9 cellular contexts compared by ENCODE assay signal in genomic region chr9:4796988-4797956, GRCh38. TPM values are rescaled to one million over a fixed set of nuclear protein-coding genes. Genes with fewer than 3 reads are reported as not detected.
DNase-seq lines count a peak whose midpoint lies in the region; ATAC-seq, FAIRE-seq and TF ChIP-seq lines count a peak whose summit lies in the region.
"Had no signal": no experiment of that assay in that cellular context is flagged by ENCODE, and none has a peak within 500 bp of the region (broad histone marks: within the 10 kb centered on the region; RNA-seq: fewer than 3 reads in every experiment).

No MANE protein-coding gene starts in this region.

- TF ChIP-seq POLR2A in GM12891 (IDR thresholded peaks at IDR 0.05; ENCODE audit: low read depth, low read length) (no peak), H1 (IDR thresholded peaks at IDR 0.05; ENCODE audit: control extremely low read depth in 1 of 2, low read depth in 2 of 2, low read length in 2 of 2) (no peak)

- peaks cover 5% of the 10 kb centered on the region; the same call in 1 of the 2 replicates for H3K23me2 ChIP-seq in H1 (ENCODE audit: low read depth, low read length)

- H4K20me1 ChIP-seq in H1 (replicated peaks in 1 of 2; ENCODE audit: control insufficient read depth in 1 of 2, insufficient read depth in 2 of 2, low read length in 2 of 2) (peaks cover 4 to 17% of the 10 kb centered on the region in 2 experiments), neural progenitor cell (ENCODE audit: low read depth) (peaks cover 3% of the 10 kb centered on the region)

- peaks cover 37 to 90% of the 10 kb centered on the region in 2 experiments for H3K79me2 ChIP-seq in H1 (ENCODE audit: control insufficient read depth in 1 of 2, insufficient read depth in 2 of 2, low read length in 2 of 2)
- H3K79me2 ChIP-seq in neural progenitor cell (ENCODE audit: low read depth): peaks cover 89% of the 10 kb centered on the region

- no peak overlapping the region for H3K18ac ChIP-seq in H1 (ENCODE audit: extremely low read depth, low read length)

- DNase-seq in GM12891 (ENCODE audit: insufficient read length, low spot score) (no peak), NT2/D1 (ENCODE audit: low read depth, low spot score) (peak; percentile 20), H1 (ENCODE audit: low read depth in 1 of 2, low spot score in 2 of 2) (no peak), neural progenitor cell (ENCODE audit: low spot score) (peak; percentile 70), NK-92 (lab: John Stamatoyannopoulos, UW; ENCODE audit: unreplicated experiment) (no peak)

- no peak overlapping the region for H2AK5ac ChIP-seq in H1 (ENCODE audit: low read depth, low read length)

- no peak overlapping the region for H3K4ac ChIP-seq in H1 (replicated peaks; ENCODE audit: insufficient read length, low read depth, low read length)

- no peak overlapping the region for H3K27ac Mint-ChIP-seq in neural progenitor cell

- H3K9me3 ChIP-seq in NT2/D1 (ENCODE audit: insufficient read depth, low read length): peaks cover 11% of the 10 kb centered on the region; the same call in 1 of the 2 replicates
- H3K9me3 ChIP-seq in H1 (ENCODE audit: insufficient read depth in 2 of 2, low read depth in 1 of 2, low read length in 1 of 2): no peaks in the 10 kb centered on the region
- no peaks in the 10 kb centered on the region for H3K9me3 ChIP-seq in neural progenitor cell (ENCODE audit: low read depth)
- H3K9me3 ChIP-seq: SJSA1 had no signal

- no peaks in the 10 kb centered on the region for H3K27me3 Mint-ChIP-seq in neural progenitor cell (ENCODE audit: insufficient read depth, low read depth)

- H3K36me3 Mint-ChIP-seq in neural progenitor cell: peaks cover 9% of the 10 kb centered on the region

- FAIRE-seq in GM12891 (lab: Jason Lieb, UNC): peak; percentile 71
- FAIRE-seq in H1 (lab: Jason Lieb, UNC): peak; percentile 68

- H3F3A ChIP-seq in neural progenitor cell (ENCODE audit: low read depth): peaks cover 29% of the 10 kb centered on the region

- H3K27ac ChIP-seq in C4-2B (no peak overlapping the region), H1 (ENCODE audit: low read depth, low read length) (no peak overlapping the region; the same call in 1 of the 2 replicates), neural progenitor cell (peak overlapping the region; percentile 34)
- H3K27ac ChIP-seq: SJSA1 had no signal

- no peak overlapping the region for H4K5ac ChIP-seq in H1 (ENCODE audit: insufficient read length, low read depth, low read length)

- no peak overlapping the region for H2BK15ac ChIP-seq in H1 (ENCODE audit: low read length)

- H3K4me3 ChIP-seq in NT2/D1 (ENCODE audit: insufficient read length, low read depth) (no peak overlapping the region), H1 (ENCODE audit: extremely low read depth in 1 of 4, insufficient read depth in 2 of 4, low read depth in 3 of 4, low read length in 4 of 4) (no peak overlapping the region), neural progenitor cell (no peak overlapping the region)
- H3K4me3 ChIP-seq: SJSA1 had no signal

- TF ChIP-seq RAD21 in H1 (IDR thresholded peaks at IDR 0.05 in 1 of 2, conservative IDR thresholded peaks at IDR 0.05 in 1 of 2; ENCODE audit: low read depth in 2 of 2, low read length in 2 of 2): peak; percentile 51 to 65

- no peak overlapping the region for H3K56ac ChIP-seq in H1 (replicated peaks; ENCODE audit: insufficient read length, low read depth, low read length)

- no peaks in the 10 kb centered on the region for H3K27me3 ChIP-seq in NT2/D1 (ENCODE audit: insufficient read depth, insufficient read length)
- no peaks in the 10 kb centered on the region for H3K27me3 ChIP-seq in H1 (replicated peaks in 1 of 4; ENCODE audit: control insufficient read depth in 3 of 4, extremely low read depth in 1 of 4, insufficient read depth in 3 of 4, low read length in 3 of 4)
- H3K27me3 ChIP-seq in neural progenitor cell: no peaks in the 10 kb centered on the region
- H3K27me3 ChIP-seq: SJSA1 had no signal

- TF ChIP-seq EP300 in H1 (IDR thresholded peaks at IDR 0.05; ENCODE audit: borderline replicate concordance in 1 of 2, low read depth in 2 of 2, low read length in 2 of 2): no peak

- H3K23ac ChIP-seq in H1 (ENCODE audit: insufficient read length): no peak overlapping the region

- peaks cover 4% of the 10 kb centered on the region for H3K36me3 ChIP-seq in NT2/D1 (ENCODE audit: insufficient read depth, insufficient read length, low read length)
- H3K36me3 ChIP-seq in H1 (ENCODE audit: control insufficient read depth in 2 of 4, insufficient read depth in 4 of 4, low read length in 3 of 4): no peaks in the 10 kb centered on the region
- no peaks in the 10 kb centered on the region for H3K36me3 ChIP-seq in neural progenitor cell
- H3K36me3 ChIP-seq: SJSA1 had no signal

- no peak overlapping the region for H3K4me2 ChIP-seq in H1 (ENCODE audit: insufficient read depth in 1 of 2, low read depth in 2 of 2, low read length in 2 of 2)
- peak overlapping the region; percentile 36 for H3K4me2 ChIP-seq in neural progenitor cell

- H4K91ac ChIP-seq in H1 (replicated peaks; ENCODE audit: insufficient read length, low read length): no peak overlapping the region

- H3K9me3 Mint-ChIP-seq in neural progenitor cell: no peaks in the 10 kb centered on the region

- H3K79me1 ChIP-seq in H1 (ENCODE audit: low read depth, low read length): peaks cover 2% of the 10 kb centered on the region

- H3K9ac ChIP-seq in NT2/D1 (ENCODE audit: insufficient read length, low read depth): no peak overlapping the region
- no peak overlapping the region for H3K9ac ChIP-seq in H1 (replicated peaks in 1 of 4; ENCODE audit: extremely low read depth in 1 of 4, low read depth in 3 of 4, low read length in 3 of 4)
- H3K9ac ChIP-seq in neural progenitor cell: no peak overlapping the region

- H2AFZ ChIP-seq in H1 (ENCODE audit: low read length) (no peak overlapping the region), neural progenitor cell (replicated peaks) (peak overlapping the region; percentile 31)

- no peak overlapping the region for H3K14ac ChIP-seq in H1 (ENCODE audit: insufficient read length)

- peaks cover 12% of the 10 kb centered on the region for H3K4me1 Mint-ChIP-seq in neural progenitor cell

- no peak overlapping the region for H2BK20ac ChIP-seq in H1 (ENCODE audit: low read length)

- no peak overlapping the region for H4K8ac ChIP-seq in H1 (ENCODE audit: extremely low read depth, insufficient read depth, low read length)

- POLR2A ChIA-PET in H1 (lab: Charles Lee; ENCODE audit: partially characterized antibody): interaction anchor here (1.0 to 1.6 kb wide), 4 partner anchors 8 to 56 kb away, joined by 3 to 5 read pairs (median 4); partner anchors contain the start of gene AK3

- H2BK120ac ChIP-seq in H1 (replicated peaks; ENCODE audit: low read depth, low read length): no peak overlapping the region

- no peak overlapping the region for H3K4me3 Mint-ChIP-seq in neural progenitor cell

- ATAC-seq in GM19452 (IDR thresholded peaks at IDR 0.05; ENCODE audit: unreplicated experiment) (no peak), GM18907 (IDR thresholded peaks at IDR 0.05; ENCODE audit: unreplicated experiment) (no peak)

- peaks cover 3% of the 10 kb centered on the region for H3K4me1 ChIP-seq in NT2/D1 (ENCODE audit: insufficient read depth, insufficient read length)
- peaks cover 5 to 18% (median 10%) of the 10 kb centered on the region in 4 experiments; a peak in 6 of 7 replicates for H3K4me1 ChIP-seq in H1 (replicated peaks in 1 of 4; ENCODE audit: control insufficient read depth in 3 of 4, insufficient read depth in 4 of 4, low read length in 3 of 4)
- H3K4me1 ChIP-seq in neural progenitor cell: peaks cover 22% of the 10 kb centered on the region

- 87% methylated on average over 6 of the region's 6 CpGs; no CpG with 5 or more reads in 1 of the 2 experiments for WGBS in H1 (ENCODE audit: extremely low coverage in 1 of 2, insufficient coverage in 1 of 2, insufficient read length in 1 of 2, insufficient replicate concordance in 2 of 2, low coverage in 1 of 2, low lambda C conversion rate in 2 of 2, missing lambda C conversion rate in 1 of 2), 2 experiments

- CTCF ChIA-PET in H1 (lab: Charles Lee; ENCODE audit: partially characterized antibody): interaction anchor here (0.6 to 3.9 kb wide), 23 partner anchors 10 to 849 kb away, joined by 3 to 20 read pairs (median 3); no protein-coding TSS in a partner anchor

- no peak overlapping the region for H2BK12ac ChIP-seq in H1 (ENCODE audit: low read depth, low read length)

- no peak overlapping the region for H2BK5ac ChIP-seq in H1 (ENCODE audit: low read depth, low read length)

- peak; percentile 66 for TF ChIP-seq CTCF in C4-2B (conservative IDR thresholded peaks at IDR 0.05)
- TF ChIP-seq CTCF in H1 (IDR thresholded peaks at IDR 0.05; ENCODE audit: control extremely low read depth in 1 of 3, insufficient read depth in 1 of 3, low read depth in 1 of 3, low read length in 3 of 3): peak in 2 of 3 experiments; percentile 69 to 84; a peak in 3 of 4 replicates
- peak; percentile 71 for TF ChIP-seq CTCF in neural progenitor cell (IDR thresholded peaks at IDR 0.05)

TF ChIP-seq in GM12891, 5 proteins besides CTCF, POLR2A, EP300 and RAD21 (continues in another document):
- TF ChIP-seq SPI1 (IDR thresholded peaks at IDR 0.05; ENCODE audit: low read depth, low read length): no peak

TF ChIP-seq in H1, 55 proteins besides CTCF, POLR2A, EP300 and RAD21 (continues in another document):
- no peak for TF ChIP-seq HDAC6 (IDR thresholded peaks at IDR 0.05; ENCODE audit: low read depth, low read length)

RNA-seq across cellular contexts. Expression of gene RCL1, which starts 4.5 kb away (rescaled TPM):
- 15.3 TPM for polyA plus RNA-seq in GM12891 (2012; ENCODE audit: low read depth, missing spikeins)
- total RNA-seq in H1 (2021; fragmentation: NEBNext Ultra II Directional; extraction: Animal tissue kit (Norgen Biotek cat#: 25700)): 29.5 and 29.7 TPM in 2 replicates
- 21.0 and 24.0 TPM in 2 replicates for polyA plus RNA-seq in H1 (2011; rRNA removed)
- polyA plus RNA-seq in H1 (2011; cell fraction: cytosol; rRNA removed): 15.3 TPM
- polyA plus RNA-seq in H1 (2011; cell fraction: nucleus; rRNA removed): 45.5 TPM
- 19.5 to 21.1 TPM (median 20.6 TPM) in 4 replicates for polyA plus RNA-seq in H1 (2012, experiment 1 of 2)
- 11.4 TPM for polyA plus RNA-seq in H1 (2012, experiment 2 of 2)
- polyA plus RNA-seq in H1 (2013, experiment 1 of 2): 24.0 TPM
- 25.5 TPM for polyA plus RNA-seq in H1 (2013, experiment 2 of 2)
- 36.2 and 40.4 TPM in 2 replicates for polyA minus RNA-seq in H1 (2011; rRNA and poly(A)+ RNA removed)
- 14.8 TPM for polyA minus RNA-seq in H1 (2011; cell fraction: cytosol; rRNA and poly(A)+ RNA removed)
- polyA minus RNA-seq in H1 (2011; cell fraction: nucleus; rRNA and poly(A)+ RNA removed): 61.1 TPM
- 17.9 and 19.5 TPM in 2 replicates for total RNA-seq in neural progenitor cell (ENCODE audit: low replicate concordance)

RNA-seq across cellular contexts. Expression of gene AK3, which starts 56.3 kb away (rescaled TPM):
- 32.2 TPM for polyA plus RNA-seq in GM12891 (2012; ENCODE audit: low read depth, missing spikeins)
- total RNA-seq in H1 (2021; fragmentation: NEBNext Ultra II Directional; extraction: Animal tissue kit (Norgen Biotek cat#: 25700)): 23.9 and 30.0 TPM in 2 replicates
- polyA plus RNA-seq in H1 (2011; rRNA removed): 7.8 and 8.9 TPM in 2 replicates
- 15.0 TPM for polyA plus RNA-seq in H1 (2011; cell fraction: cytosol; rRNA removed)
- polyA plus RNA-seq in H1 (2011; cell fraction: nucleus; rRNA removed): 17.1 TPM
- 13.0 to 17.0 TPM (median 14.2 TPM) in 4 replicates for polyA plus RNA-seq in H1 (2012, experiment 1 of 2)
- polyA plus RNA-seq in H1 (2012, experiment 2 of 2): 1.9 TPM
- polyA plus RNA-seq in H1 (2013, experiment 1 of 2): 28.2 TPM
- 26.4 TPM for polyA plus RNA-seq in H1 (2013, experiment 2 of 2)
- 11.4 and 22.6 TPM in 2 replicates for polyA minus RNA-seq in H1 (2011; rRNA and poly(A)+ RNA removed)
- 31.0 TPM for polyA minus RNA-seq in H1 (2011; cell fraction: cytosol; rRNA and poly(A)+ RNA removed)
- 45.6 TPM for polyA minus RNA-seq in H1 (2011; cell fraction: nucleus; rRNA and poly(A)+ RNA removed)
- 33.9 and 54.8 TPM in 2 replicates for total RNA-seq in neural progenitor cell (ENCODE audit: low replicate concordance)

Comparison
In these comparisons a context has a peak if more than half of its experiments do, and no peak if none do; other contexts are left out.
1. DNase-seq: peak in NT2/D1 (single experiment) and neural progenitor cell (single experiment); none in GM12891 (single experiment), H1 (0 of 2) and NK-92 (single experiment).
2. Peak in every context shown above with its lines, with median percentiles within 50 percentile points of each other: CTCF ChIP-seq.